ENCODE assay signal across 6 cellular contexts in genomic region chrY:8034673-8035072, GRCh38.
"Had no signal": no experiment of that assay in that cellular context is flagged by ENCODE, and none has a peak within 500 bp of the region (broad histone marks: within the 10 kb centered on the region; RNA-seq: fewer than 3 reads in every experiment).

No MANE protein-coding gene starts in this region.

- H3K9me3 Mint-ChIP-seq: IgD-negative memory B cell had no signal

- DNase-seq: IMR-90, KBM-7 had no signal

- ATAC-seq: HepG2, K562 had no signal

- H3K27me3 Mint-ChIP-seq: IgD-negative memory B cell had no signal

- H3K36me3 Mint-ChIP-seq: IgD-negative memory B cell had no signal

- H3K27ac Mint-ChIP-seq: IgD-negative memory B cell had no signal

- H3K4me1 Mint-ChIP-seq: IgD-negative memory B cell had no signal

- H3K4me3 Mint-ChIP-seq: IgD-negative memory B cell had no signal

- H3K4me3 ChIP-seq: K562 had no signal

- H3K27ac ChIP-seq: HL-60 had no signal
